ENCODE assay signal across 1 cellular context in the genomic region with DNA sequence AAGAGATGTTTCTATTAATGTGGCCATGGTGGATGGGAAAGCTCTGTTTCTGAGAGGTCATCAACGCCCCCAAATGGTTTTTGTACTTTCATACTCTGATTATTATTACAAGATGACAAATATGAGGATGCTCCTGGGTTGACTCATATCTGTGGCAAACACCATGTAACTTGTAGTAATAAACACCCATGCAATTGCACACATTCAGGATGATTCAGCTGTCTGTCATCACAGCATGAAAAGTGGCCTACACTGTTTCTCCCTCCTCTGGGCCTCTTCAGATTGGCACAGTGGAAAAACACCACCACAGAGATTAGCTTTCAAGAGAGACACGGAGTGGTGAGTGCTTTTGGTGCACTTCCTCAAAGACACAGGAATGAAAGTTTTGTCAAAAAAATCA.
TF ChIP-seq lines count a peak whose summit lies in the region.

No MANE protein-coding gene starts in this region.

TF ChIP-seq in SK-N-SH, 30 proteins besides CTCF, POLR2A, EP300 and RAD21 (continued from another document):
- TF ChIP-seq, protein P1, sequence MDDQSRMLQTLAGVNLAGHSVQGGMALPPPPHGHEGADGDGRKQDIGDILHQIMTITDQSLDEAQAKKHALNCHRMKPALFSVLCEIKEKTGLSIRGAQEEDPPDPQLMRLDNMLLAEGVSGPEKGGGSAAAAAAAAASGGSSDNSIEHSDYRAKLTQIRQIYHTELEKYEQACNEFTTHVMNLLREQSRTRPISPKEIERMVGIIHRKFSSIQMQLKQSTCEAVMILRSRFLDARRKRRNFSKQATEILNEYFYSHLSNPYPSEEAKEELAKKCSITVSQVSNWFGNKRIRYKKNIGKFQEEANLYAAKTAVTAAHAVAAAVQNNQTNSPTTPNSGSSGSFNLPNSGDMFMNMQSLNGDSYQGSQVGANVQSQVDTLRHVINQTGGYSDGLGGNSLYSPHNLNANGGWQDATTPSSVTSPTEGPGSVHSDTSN (IDR thresholded peaks at IDR 0.05): peak; percentile 94
- TF ChIP-seq GABPA (IDR thresholded peaks at IDR 0.05; ENCODE audit: low read depth) (no peak), RCOR1 (IDR thresholded peaks at IDR 0.05; ENCODE audit: low read length) (no peak), SMC3 (IDR thresholded peaks at IDR 0.05; ENCODE audit: low read depth, low read length) (no peak), POLR2AphosphoS5 (IDR thresholded peaks at IDR 0.05; ENCODE audit: low read depth, low read length) (no peak; the same call in 1 of the 2 replicates), TCF12 (IDR thresholded peaks at IDR 0.05) (peak; percentile 88), EZH2phosphoT487 (IDR thresholded peaks at IDR 0.05; ENCODE audit: borderline replicate concordance, low read depth) (no peak), TAF1 (IDR thresholded peaks at IDR 0.05; ENCODE audit: borderline replicate concordance, low read depth, low read length) (no peak), RFX5 (IDR thresholded peaks at IDR 0.05; ENCODE audit: low read length) (no peak), SIN3A (IDR thresholded peaks at IDR 0.05; ENCODE audit: borderline replicate concordance, low read depth, low read length) (peak; percentile 33; the same call in 1 of the 2 replicates), ZBTB33 (IDR thresholded peaks at IDR 0.05; ENCODE audit: borderline replicate concordance, low read depth) (peak; percentile 71; the same call in 1 of the 2 replicates), NFIC (IDR thresholded peaks at IDR 0.05; ENCODE audit: borderline replicate concordance) (peak; percentile 69; the same call in 1 of the 2 replicates), MXI1 (IDR thresholded peaks at IDR 0.05; ENCODE audit: low read depth, low read length) (no peak), CHD2 (IDR thresholded peaks at IDR 0.05; ENCODE audit: low read length, partially characterized antibody) (no peak), YY1 (IDR thresholded peaks at IDR 0.05; ENCODE audit: low read depth) (no peak), MEF2A (IDR thresholded peaks at IDR 0.05; ENCODE audit: borderline replicate concordance, low read depth) (no peak; the same call in 1 of the 2 replicates), FOSL2 (IDR thresholded peaks at IDR 0.05; ENCODE audit: borderline replicate concordance, low read depth) (peak; percentile 99), FOXM1 (IDR thresholded peaks at IDR 0.05; ENCODE audit: low read depth) (no peak)
- TF ChIP-seq, protein P2, sequence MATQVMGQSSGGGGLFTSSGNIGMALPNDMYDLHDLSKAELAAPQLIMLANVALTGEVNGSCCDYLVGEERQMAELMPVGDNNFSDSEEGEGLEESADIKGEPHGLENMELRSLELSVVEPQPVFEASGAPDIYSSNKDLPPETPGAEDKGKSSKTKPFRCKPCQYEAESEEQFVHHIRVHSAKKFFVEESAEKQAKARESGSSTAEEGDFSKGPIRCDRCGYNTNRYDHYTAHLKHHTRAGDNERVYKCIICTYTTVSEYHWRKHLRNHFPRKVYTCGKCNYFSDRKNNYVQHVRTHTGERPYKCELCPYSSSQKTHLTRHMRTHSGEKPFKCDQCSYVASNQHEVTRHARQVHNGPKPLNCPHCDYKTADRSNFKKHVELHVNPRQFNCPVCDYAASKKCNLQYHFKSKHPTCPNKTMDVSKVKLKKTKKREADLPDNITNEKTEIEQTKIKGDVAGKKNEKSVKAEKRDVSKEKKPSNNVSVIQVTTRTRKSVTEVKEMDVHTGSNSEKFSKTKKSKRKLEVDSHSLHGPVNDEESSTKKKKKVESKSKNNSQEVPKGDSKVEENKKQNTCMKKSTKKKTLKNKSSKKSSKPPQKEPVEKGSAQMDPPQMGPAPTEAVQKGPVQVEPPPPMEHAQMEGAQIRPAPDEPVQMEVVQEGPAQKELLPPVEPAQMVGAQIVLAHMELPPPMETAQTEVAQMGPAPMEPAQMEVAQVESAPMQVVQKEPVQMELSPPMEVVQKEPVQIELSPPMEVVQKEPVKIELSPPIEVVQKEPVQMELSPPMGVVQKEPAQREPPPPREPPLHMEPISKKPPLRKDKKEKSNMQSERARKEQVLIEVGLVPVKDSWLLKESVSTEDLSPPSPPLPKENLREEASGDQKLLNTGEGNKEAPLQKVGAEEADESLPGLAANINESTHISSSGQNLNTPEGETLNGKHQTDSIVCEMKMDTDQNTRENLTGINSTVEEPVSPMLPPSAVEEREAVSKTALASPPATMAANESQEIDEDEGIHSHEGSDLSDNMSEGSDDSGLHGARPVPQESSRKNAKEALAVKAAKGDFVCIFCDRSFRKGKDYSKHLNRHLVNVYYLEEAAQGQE (IDR thresholded peaks at IDR 0.05; ENCODE audit: low read depth, low read length): no peak
- TF ChIP-seq, protein P3, sequence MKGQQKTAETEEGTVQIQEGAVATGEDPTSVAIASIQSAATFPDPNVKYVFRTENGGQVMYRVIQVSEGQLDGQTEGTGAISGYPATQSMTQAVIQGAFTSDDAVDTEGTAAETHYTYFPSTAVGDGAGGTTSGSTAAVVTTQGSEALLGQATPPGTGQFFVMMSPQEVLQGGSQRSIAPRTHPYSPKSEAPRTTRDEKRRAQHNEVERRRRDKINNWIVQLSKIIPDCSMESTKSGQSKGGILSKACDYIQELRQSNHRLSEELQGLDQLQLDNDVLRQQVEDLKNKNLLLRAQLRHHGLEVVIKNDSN (IDR thresholded peaks at IDR 0.05; ENCODE audit: borderline replicate concordance, low read depth): no peak
